Comparison of ENCODE assay signal across 6 cellular contexts in genomic region chr9:124131518-124131917, GRCh38.
A peak's percentile ranks its signal among the peaks of the same experiment; 100 is the strongest.
DNase-seq lines count a peak whose midpoint lies in the region; ATAC-seq, FAIRE-seq and TF ChIP-seq lines count a peak whose summit lies in the region.
"Not testable (repeated sequence)": the region's sequence is repeated elsewhere in the genome, so short reads cannot be mapped to it uniquely, and the experiment has no call there.

No MANE protein-coding gene starts in this region.

- H3K4me2 ChIP-seq in HepG2 (ENCODE audit: low read depth, low read length) = peak overlapping the region; percentile 30

- not testable (repeated sequence) for ATAC-seq in HepG2

- 86 to 92% methylated on average over 5 to 7 of the region's 7 CpGs for WGBS in endodermal cell (ENCODE audit: insufficient coverage in 1 of 2, insufficient read length in 1 of 2), 2 experiments
- WGBS in HepG2 (ENCODE audit: low lambda C conversion rate) = 11% methylated on average over 7 of the region's 7 CpGs
- WGBS in mesodermal cell (ENCODE audit: insufficient coverage in 2 of 2), 2 experiments = 83 to 92% methylated on average over 4 to 5 of the region's 7 CpGs

- not testable (repeated sequence) for TF ChIP-seq CTCF in HEK293 (tag by site-specific recombination; IDR thresholded peaks at IDR 0.05); WERI-Rb-1 (IDR thresholded peaks at IDR 0.05; ENCODE audit: low read depth, low read length); endodermal cell (conservative IDR thresholded peaks at IDR 0.05); HepG2 (CRISPR knock-in tag; IDR thresholded peaks at IDR 0.05)

- H3K36me3 Mint-ChIP-seq in endodermal cell (ENCODE audit: low read depth) = not testable (repeated sequence)

- not testable (repeated sequence) for H3K36me3 ChIP-seq in HEK293 (ENCODE audit: control insufficient read depth in 2 of 2, insufficient read depth in 1 of 2, low read length in 2 of 2); WERI-Rb-1; endodermal cell (ENCODE audit: control insufficient read depth, insufficient read depth, low read length); HepG2 (replicated peaks in 1 of 2; ENCODE audit: control insufficient read depth in 1 of 2, insufficient read depth in 2 of 2, low read length in 2 of 2); mesodermal cell (ENCODE audit: control insufficient read depth, insufficient read depth, low read length)

- H3K4me1 Mint-ChIP-seq in endodermal cell = not testable (repeated sequence)

- H3K27ac ChIP-seq in HEK293 (ENCODE audit: extremely low read depth, low read depth, low read length); endodermal cell (ENCODE audit: low read depth, low read length); HepG2 (ENCODE audit: extremely low read length, insufficient read depth, low read length): not testable (repeated sequence)
- H3K27ac ChIP-seq in WERI-Rb-1 (peak overlapping the region; percentile 5), mesodermal cell (ENCODE audit: low read depth, low read length, severe bottlenecking) (peak overlapping the region; percentile 16)

- BruUV-seq in HepG2 (replicated peaks; lab: Mats Ljungman, UMichigan) = not testable (repeated sequence)

- H3K4me3 ChIP-seq in HEK293 (ENCODE audit: low read depth, low read length); WERI-Rb-1 (ENCODE audit: low read depth, low read length); endodermal cell (ENCODE audit: low read length); HepG2 (replicated peaks in 1 of 3; ENCODE audit: insufficient read depth in 1 of 3, low read depth in 2 of 3, low read length in 3 of 3); mesodermal cell (ENCODE audit: extremely low read depth, insufficient read depth, low read length, poor library complexity, severe bottlenecking): not testable (repeated sequence)

- FAIRE-seq in HepG2 (lab: Jason Lieb, UNC) = not testable (repeated sequence)

- TF ChIP-seq POLR2A in HepG2 (IDR thresholded peaks at IDR 0.05; ENCODE audit: insufficient read depth in 1 of 2, low read depth in 2 of 2, low read length in 2 of 2) = not testable (repeated sequence)

- TF ChIP-seq EP300 in HepG2 (IDR thresholded peaks at IDR 0.05; ENCODE audit: low read depth in 2 of 2, low read length in 2 of 2); HepG2 (CRISPR knock-in tag; IDR thresholded peaks at IDR 0.05; ENCODE audit: borderline replicate concordance): not testable (repeated sequence)

- not testable (repeated sequence) for H3K4me1 ChIP-seq in HEK293 (ENCODE audit: control insufficient read depth, insufficient read depth, low read length); endodermal cell (ENCODE audit: control insufficient read depth, insufficient read depth, low read length)
- H3K4me1 ChIP-seq in HepG2 (ENCODE audit: insufficient read depth, low read length) (peaks cover 22% of the 10 kb centered on the region), mesodermal cell (ENCODE audit: control insufficient read depth, insufficient read depth, low read length, poor library complexity, severe bottlenecking) (peaks cover 14% of the 10 kb centered on the region)

- not testable (repeated sequence) for H4K20me1 ChIP-seq in HepG2 (ENCODE audit: insufficient read depth, low read length)

- CTCF ChIA-PET in HEK293 (lab: Yijun Ruan, JAX) (interaction anchor here (0.6 kb wide), 2 partner anchors 9 to 234 kb away, joined by 3 read pairs; no protein-coding TSS in a partner anchor), HepG2 (lab: Yijun Ruan, JAX; ENCODE audit: low intra/inter-chr PET ratio, low total read pairs) (interaction anchor here (3.1 kb wide), 1 partner anchor 189 kb away, joined by 18 read pairs; no protein-coding TSS in a partner anchor)

- H3K4me3 Mint-ChIP-seq in endodermal cell = not testable (repeated sequence)

- not testable (repeated sequence) for H3K9me3 Mint-ChIP-seq in endodermal cell

- H3K27me3 ChIP-seq in WERI-Rb-1 (ENCODE audit: insufficient read depth, low read depth, severe bottlenecking); endodermal cell (ENCODE audit: control insufficient read depth, insufficient read depth, low read length, poor library complexity, severe bottlenecking): not testable (repeated sequence)
- peaks cover 2 to 17% of the 10 kb centered on the region in 2 experiments; a peak in 2 of 5 replicates for H3K27me3 ChIP-seq in HepG2 (ENCODE audit: control insufficient read depth in 1 of 2, insufficient read depth in 2 of 2, low read length in 2 of 2)

- not testable (repeated sequence) for H3K9me3 ChIP-seq in HEK293 (ENCODE audit: control insufficient read depth, insufficient read depth, low read depth, low read length); WERI-Rb-1 (ENCODE audit: severe bottlenecking); endodermal cell (ENCODE audit: control insufficient read depth, low read length); HepG2 (ENCODE audit: low read length); mesodermal cell (ENCODE audit: control insufficient read depth, low read length)

- H3K27me3 Mint-ChIP-seq in endodermal cell (ENCODE audit: insufficient read depth) = not testable (repeated sequence)

- intact Hi-C loops in HepG2 (cut with micrococcal nuclease; ENCODE audit: unreplicated experiment) = loop anchor here (5.0 to 10.0 kb wide), 3 partner anchors 126 to 261 kb away; partner anchors contain the start of gene NEK6

- POLR2A ChIA-PET in HEK293 (lab: Yijun Ruan, JAX); HepG2 (lab: Yijun Ruan, JAX): not testable (repeated sequence)

- TF ChIP-seq RAD21 in HepG2 (CRISPR knock-in tag; IDR thresholded peaks at IDR 0.05) = not testable (repeated sequence)

- H3K27ac Mint-ChIP-seq in endodermal cell = peak overlapping the region; percentile 26

- not testable (repeated sequence) for H3K79me2 ChIP-seq in HepG2 (ENCODE audit: insufficient read depth, low read length)

- H2AFZ ChIP-seq in HepG2 (ENCODE audit: low read length) = not testable (repeated sequence)

- in situ Hi-C loops in HepG2 (cut with HindIII; ENCODE audit: extremely low pct_ligation_motif_present, low pct_unique_long_range_greater_than_20kb) = not testable (repeated sequence)

- H3K9ac ChIP-seq in endodermal cell (ENCODE audit: extremely low read depth, low read length, poor library complexity, severe bottlenecking); HepG2 (ENCODE audit: insufficient read depth, low read depth, low read length): not testable (repeated sequence)

- DNase-seq in WERI-Rb-1 (peak; percentile 34), amniotic epithelial cell (ENCODE audit: low read depth) (peak; percentile 32)
- DNase-seq in endodermal cell; HepG2 (ENCODE audit: low spot score): not testable (repeated sequence)

TF ChIP-seq in HEK293, 187 proteins besides CTCF, POLR2A, EP300 and RAD21:
- 0 out of 2 replicates have a peak, but pooled peaks have one; percentile 25 for TF ChIP-seq ZNF664 (tag by site-specific recombination; IDR thresholded peaks at IDR 0.05)
TF ChIP-seq in HEK293: peak in this region for 1; not testable (repeated sequence) for 186.
